ENCODE assay signal across 1 cellular context in genomic region chr2:100403722-100404121, GRCh38.
TF ChIP-seq lines count a peak whose summit lies in the region.

No MANE protein-coding gene starts in this region.

TF ChIP-seq in HepG2, 621 proteins besides CTCF, POLR2A, EP300 and RAD21:
- TF ChIP-seq ZNF367 (CRISPR knock-in tag; IDR thresholded peaks at IDR 0.05; ENCODE audit: borderline replicate concordance) (no peak), ZNF280D (CRISPR knock-in tag; IDR thresholded peaks at IDR 0.05) (no peak), RBM22 (optimal IDR thresholded peaks at IDR 0.05; ENCODE audit: low read length) (peak; percentile 18)
